Comparison of ENCODE assay signal across 1 cellular context in the genomic region with DNA sequence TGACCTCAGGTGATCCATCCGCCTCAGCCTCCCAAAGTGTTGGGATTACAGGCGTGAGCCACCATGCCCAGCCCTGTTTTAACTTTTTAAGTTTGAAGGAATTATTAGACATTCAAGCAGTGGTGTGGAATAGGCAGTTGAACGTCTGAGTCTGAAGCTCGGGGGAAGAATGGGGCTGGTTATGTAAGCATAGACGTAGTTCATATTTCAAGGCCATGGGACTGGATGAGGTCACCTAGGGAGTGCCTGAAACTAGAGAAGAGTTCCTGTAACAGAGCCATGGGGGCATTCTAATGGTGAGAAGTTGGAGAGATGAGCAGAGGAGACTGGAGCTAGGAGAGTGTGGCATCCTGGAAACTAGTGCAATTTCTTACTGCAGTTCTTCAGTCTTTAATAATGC.
A peak's percentile ranks its signal among the peaks of the same experiment; 100 is the strongest.
TF ChIP-seq lines count a peak whose summit lies in the region.

No MANE protein-coding gene starts in this region.

TF ChIP-seq in HEK293, 187 proteins besides CTCF, POLR2A, EP300 and RAD21 (continued from another document and continues in another):
- TF ChIP-seq, protein P1, sequence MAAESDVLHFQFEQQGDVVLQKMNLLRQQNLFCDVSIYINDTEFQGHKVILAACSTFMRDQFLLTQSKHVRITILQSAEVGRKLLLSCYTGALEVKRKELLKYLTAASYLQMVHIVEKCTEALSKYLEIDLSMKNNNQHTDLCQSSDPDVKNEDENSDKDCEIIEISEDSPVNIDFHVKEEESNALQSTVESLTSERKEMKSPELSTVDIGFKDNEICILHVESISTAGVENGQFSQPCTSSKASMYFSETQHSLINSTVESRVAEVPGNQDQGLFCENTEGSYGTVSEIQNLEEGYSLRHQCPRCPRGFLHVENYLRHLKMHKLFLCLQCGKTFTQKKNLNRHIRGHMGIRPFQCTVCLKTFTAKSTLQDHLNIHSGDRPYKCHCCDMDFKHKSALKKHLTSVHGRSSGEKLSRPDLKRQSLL (tag by site-specific recombination; IDR thresholded peaks at IDR 0.05) = no peak; the same call in 1 of the 2 replicates
- TF ChIP-seq ZNF394 (tag by site-specific recombination; IDR thresholded peaks at IDR 0.05; ENCODE audit: borderline replicate concordance) (peak; percentile 43; the same call in 1 of the 2 replicates), KLF10 (tag by site-specific recombination; IDR thresholded peaks at IDR 0.05) (no peak), ZNF473 (tag by site-specific recombination; IDR thresholded peaks at IDR 0.05) (no peak), ZNF112 (tag by site-specific recombination; IDR thresholded peaks at IDR 0.05) (no peak), ZNF157 (tag by site-specific recombination; IDR thresholded peaks at IDR 0.05) (no peak), HOXA7 (CRISPR knock-in tag; IDR thresholded peaks at IDR 0.05; ENCODE audit: borderline replicate concordance) (no peak), ZNF555 (tag by site-specific recombination; conservative IDR thresholded peaks at IDR 0.05) (no peak), KLF7 (tag by site-specific recombination; IDR thresholded peaks at IDR 0.05; ENCODE audit: borderline replicate concordance) (no peak), HOXD13 (CRISPR knock-in tag; IDR thresholded peaks at IDR 0.05; ENCODE audit: borderline replicate concordance) (no peak), ZNF354C (tag by site-specific recombination; IDR thresholded peaks at IDR 0.05; ENCODE audit: borderline replicate concordance, low read depth) (no peak), BCL11A (tag by site-specific recombination; IDR thresholded peaks at IDR 0.05; ENCODE audit: low read depth) (peak; percentile 59; the same call in 1 of the 2 replicates), ZBTB17 (tag by site-specific recombination; IDR thresholded peaks at IDR 0.05) (peak; percentile 88), ZNF366 (tag by site-specific recombination; conservative IDR thresholded peaks at IDR 0.05) (peak; percentile 65), ZNF426 (tag by site-specific recombination; IDR thresholded peaks at IDR 0.05) (no peak), ZFP3 (tag by site-specific recombination; IDR thresholded peaks at IDR 0.05; ENCODE audit: low read depth) (no peak), ZNF585B (tag by site-specific recombination; IDR thresholded peaks at IDR 0.05) (no peak), KLF16 (tag by site-specific recombination; IDR thresholded peaks at IDR 0.05) (no peak), ZNF561 (tag by site-specific recombination; IDR thresholded peaks at IDR 0.05; ENCODE audit: borderline replicate concordance) (no peak), ZNF140 (tag by site-specific recombination; IDR thresholded peaks at IDR 0.05) (no peak), RBAK (tag by site-specific recombination; IDR thresholded peaks at IDR 0.05) (no peak), ZNF530 (tag by site-specific recombination; IDR thresholded peaks at IDR 0.05; ENCODE audit: low read depth) (no peak), ZNF23 (tag by site-specific recombination; IDR thresholded peaks at IDR 0.05; ENCODE audit: borderline replicate concordance) (no peak), WT1 (tag by site-specific recombination; IDR thresholded peaks at IDR 0.05) (peak; percentile 92), ZBTB21 (tag by site-specific recombination; IDR thresholded peaks at IDR 0.05) (peak; percentile 60; the same call in 1 of the 2 replicates), TCF7L2 (IDR thresholded peaks at IDR 0.05; ENCODE audit: borderline replicate concordance, low read depth, low read length) (no peak), ZNF274 (IDR thresholded peaks at IDR 0.05; ENCODE audit: low read length) (no peak), ZNF274 (tag by site-specific recombination; IDR thresholded peaks at IDR 0.05; ENCODE audit: borderline replicate concordance) (no peak)
- TF ChIP-seq, protein P2, sequence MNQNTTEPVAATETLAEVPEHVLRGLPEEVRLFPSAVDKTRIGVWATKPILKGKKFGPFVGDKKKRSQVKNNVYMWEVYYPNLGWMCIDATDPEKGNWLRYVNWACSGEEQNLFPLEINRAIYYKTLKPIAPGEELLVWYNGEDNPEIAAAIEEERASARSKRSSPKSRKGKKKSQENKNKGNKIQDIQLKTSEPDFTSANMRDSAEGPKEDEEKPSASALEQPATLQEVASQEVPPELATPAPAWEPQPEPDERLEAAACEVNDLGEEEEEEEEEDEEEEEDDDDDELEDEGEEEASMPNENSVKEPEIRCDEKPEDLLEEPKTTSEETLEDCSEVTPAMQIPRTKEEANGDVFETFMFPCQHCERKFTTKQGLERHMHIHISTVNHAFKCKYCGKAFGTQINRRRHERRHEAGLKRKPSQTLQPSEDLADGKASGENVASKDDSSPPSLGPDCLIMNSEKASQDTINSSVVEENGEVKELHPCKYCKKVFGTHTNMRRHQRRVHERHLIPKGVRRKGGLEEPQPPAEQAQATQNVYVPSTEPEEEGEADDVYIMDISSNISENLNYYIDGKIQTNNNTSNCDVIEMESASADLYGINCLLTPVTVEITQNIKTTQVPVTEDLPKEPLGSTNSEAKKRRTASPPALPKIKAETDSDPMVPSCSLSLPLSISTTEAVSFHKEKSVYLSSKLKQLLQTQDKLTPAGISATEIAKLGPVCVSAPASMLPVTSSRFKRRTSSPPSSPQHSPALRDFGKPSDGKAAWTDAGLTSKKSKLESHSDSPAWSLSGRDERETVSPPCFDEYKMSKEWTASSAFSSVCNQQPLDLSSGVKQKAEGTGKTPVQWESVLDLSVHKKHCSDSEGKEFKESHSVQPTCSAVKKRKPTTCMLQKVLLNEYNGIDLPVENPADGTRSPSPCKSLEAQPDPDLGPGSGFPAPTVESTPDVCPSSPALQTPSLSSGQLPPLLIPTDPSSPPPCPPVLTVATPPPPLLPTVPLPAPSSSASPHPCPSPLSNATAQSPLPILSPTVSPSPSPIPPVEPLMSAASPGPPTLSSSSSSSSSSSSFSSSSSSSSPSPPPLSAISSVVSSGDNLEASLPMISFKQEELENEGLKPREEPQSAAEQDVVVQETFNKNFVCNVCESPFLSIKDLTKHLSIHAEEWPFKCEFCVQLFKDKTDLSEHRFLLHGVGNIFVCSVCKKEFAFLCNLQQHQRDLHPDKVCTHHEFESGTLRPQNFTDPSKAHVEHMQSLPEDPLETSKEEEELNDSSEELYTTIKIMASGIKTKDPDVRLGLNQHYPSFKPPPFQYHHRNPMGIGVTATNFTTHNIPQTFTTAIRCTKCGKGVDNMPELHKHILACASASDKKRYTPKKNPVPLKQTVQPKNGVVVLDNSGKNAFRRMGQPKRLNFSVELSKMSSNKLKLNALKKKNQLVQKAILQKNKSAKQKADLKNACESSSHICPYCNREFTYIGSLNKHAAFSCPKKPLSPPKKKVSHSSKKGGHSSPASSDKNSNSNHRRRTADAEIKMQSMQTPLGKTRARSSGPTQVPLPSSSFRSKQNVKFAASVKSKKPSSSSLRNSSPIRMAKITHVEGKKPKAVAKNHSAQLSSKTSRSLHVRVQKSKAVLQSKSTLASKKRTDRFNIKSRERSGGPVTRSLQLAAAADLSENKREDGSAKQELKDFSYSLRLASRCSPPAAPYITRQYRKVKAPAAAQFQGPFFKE (tag by site-specific recombination; IDR thresholded peaks at IDR 0.05; ENCODE audit: borderline replicate concordance) = no peak
- TF ChIP-seq, protein P3, sequence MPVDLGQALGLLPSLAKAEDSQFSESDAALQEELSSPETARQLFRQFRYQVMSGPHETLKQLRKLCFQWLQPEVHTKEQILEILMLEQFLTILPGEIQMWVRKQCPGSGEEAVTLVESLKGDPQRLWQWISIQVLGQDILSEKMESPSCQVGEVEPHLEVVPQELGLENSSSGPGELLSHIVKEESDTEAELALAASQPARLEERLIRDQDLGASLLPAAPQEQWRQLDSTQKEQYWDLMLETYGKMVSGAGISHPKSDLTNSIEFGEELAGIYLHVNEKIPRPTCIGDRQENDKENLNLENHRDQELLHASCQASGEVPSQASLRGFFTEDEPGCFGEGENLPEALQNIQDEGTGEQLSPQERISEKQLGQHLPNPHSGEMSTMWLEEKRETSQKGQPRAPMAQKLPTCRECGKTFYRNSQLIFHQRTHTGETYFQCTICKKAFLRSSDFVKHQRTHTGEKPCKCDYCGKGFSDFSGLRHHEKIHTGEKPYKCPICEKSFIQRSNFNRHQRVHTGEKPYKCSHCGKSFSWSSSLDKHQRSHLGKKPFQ (tag by site-specific recombination; IDR thresholded peaks at IDR 0.05) = no peak
- TF ChIP-seq, protein P4, sequence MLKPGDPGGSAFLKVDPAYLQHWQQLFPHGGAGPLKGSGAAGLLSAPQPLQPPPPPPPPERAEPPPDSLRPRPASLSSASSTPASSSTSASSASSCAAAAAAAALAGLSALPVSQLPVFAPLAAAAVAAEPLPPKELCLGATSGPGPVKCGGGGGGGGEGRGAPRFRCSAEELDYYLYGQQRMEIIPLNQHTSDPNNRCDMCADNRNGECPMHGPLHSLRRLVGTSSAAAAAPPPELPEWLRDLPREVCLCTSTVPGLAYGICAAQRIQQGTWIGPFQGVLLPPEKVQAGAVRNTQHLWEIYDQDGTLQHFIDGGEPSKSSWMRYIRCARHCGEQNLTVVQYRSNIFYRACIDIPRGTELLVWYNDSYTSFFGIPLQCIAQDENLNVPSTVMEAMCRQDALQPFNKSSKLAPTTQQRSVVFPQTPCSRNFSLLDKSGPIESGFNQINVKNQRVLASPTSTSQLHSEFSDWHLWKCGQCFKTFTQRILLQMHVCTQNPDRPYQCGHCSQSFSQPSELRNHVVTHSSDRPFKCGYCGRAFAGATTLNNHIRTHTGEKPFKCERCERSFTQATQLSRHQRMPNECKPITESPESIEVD (tag by site-specific recombination; IDR thresholded peaks at IDR 0.05) = no peak
- TF ChIP-seq, protein P5, sequence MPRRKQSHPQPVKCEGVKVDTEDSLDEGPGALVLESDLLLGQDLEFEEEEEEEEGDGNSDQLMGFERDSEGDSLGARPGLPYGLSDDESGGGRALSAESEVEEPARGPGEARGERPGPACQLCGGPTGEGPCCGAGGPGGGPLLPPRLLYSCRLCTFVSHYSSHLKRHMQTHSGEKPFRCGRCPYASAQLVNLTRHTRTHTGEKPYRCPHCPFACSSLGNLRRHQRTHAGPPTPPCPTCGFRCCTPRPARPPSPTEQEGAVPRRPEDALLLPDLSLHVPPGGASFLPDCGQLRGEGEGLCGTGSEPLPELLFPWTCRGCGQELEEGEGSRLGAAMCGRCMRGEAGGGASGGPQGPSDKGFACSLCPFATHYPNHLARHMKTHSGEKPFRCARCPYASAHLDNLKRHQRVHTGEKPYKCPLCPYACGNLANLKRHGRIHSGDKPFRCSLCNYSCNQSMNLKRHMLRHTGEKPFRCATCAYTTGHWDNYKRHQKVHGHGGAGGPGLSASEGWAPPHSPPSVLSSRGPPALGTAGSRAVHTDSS (tag by site-specific recombination; IDR thresholded peaks at IDR 0.05) = no peak
- TF ChIP-seq, protein P6, sequence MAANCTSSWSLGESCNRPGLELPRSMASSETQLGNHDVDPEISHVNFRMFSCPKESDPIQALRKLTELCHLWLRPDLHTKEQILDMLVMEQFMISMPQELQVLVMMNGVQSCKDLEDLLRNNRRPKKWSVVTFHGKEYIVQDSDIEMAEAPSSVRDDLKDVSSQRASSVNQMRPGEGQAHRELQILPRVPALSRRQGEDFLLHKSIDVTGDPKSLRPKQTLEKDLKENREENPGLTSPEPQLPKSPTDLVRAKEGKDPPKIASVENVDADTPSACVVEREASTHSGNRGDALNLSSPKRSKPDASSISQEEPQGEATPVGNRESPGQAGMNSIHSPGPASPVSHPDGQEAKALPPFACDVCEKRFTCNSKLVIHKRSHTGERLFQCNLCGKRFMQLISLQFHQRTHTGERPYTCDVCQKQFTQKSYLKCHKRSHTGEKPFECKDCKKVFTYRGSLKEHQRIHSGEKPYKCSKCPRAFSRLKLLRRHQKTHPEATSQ (tag by site-specific recombination; IDR thresholded peaks at IDR 0.05) = no peak
- TF ChIP-seq, protein P7, sequence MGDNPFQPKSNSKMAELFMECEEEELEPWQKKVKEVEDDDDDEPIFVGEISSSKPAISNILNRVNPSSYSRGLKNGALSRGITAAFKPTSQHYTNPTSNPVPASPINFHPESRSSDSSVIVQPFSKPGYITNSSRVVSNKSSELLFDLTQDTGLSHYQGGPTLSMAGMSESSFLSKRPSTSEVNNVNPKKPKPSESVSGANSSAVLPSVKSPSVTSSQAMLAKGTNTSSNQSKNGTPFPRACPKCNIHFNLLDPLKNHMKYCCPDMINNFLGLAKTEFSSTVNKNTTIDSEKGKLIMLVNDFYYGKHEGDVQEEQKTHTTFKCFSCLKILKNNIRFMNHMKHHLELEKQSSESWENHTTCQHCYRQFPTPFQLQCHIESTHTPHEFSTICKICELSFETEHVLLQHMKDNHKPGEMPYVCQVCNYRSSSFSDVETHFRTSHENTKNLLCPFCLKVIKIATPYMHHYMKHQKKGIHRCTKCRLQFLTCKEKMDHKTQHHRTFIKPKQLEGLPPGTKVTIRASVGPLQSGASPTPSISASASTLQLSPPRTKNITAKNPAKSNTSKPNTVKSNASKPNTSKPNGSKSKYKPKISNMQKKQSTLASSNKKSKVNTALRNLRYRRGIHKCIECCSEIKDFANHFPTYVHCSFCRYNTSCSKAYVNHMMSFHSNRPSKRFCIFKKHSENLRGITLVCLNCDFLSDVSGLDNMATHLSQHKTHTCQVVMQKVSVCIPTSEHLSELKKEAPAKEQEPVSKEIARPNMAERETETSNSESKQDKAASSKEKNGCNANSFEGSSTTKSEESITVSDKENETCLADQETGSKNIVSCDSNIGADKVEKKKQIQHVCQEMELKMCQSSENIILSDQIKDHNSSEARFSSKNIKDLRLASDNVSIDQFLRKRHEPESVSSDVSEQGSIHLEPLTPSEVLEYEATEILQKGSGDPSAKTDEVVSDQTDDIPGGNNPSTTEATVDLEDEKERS (tag by site-specific recombination; IDR thresholded peaks at IDR 0.05) = no peak
- TF ChIP-seq, protein P8, sequence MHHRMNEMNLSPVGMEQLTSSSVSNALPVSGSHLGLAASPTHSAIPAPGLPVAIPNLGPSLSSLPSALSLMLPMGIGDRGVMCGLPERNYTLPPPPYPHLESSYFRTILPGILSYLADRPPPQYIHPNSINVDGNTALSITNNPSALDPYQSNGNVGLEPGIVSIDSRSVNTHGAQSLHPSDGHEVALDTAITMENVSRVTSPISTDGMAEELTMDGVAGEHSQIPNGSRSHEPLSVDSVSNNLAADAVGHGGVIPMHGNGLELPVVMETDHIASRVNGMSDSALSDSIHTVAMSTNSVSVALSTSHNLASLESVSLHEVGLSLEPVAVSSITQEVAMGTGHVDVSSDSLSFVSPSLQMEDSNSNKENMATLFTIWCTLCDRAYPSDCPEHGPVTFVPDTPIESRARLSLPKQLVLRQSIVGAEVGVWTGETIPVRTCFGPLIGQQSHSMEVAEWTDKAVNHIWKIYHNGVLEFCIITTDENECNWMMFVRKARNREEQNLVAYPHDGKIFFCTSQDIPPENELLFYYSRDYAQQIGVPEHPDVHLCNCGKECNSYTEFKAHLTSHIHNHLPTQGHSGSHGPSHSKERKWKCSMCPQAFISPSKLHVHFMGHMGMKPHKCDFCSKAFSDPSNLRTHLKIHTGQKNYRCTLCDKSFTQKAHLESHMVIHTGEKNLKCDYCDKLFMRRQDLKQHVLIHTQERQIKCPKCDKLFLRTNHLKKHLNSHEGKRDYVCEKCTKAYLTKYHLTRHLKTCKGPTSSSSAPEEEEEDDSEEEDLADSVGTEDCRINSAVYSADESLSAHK (tag by site-specific recombination; IDR thresholded peaks at IDR 0.05) = no peak
- TF ChIP-seq, protein P9, sequence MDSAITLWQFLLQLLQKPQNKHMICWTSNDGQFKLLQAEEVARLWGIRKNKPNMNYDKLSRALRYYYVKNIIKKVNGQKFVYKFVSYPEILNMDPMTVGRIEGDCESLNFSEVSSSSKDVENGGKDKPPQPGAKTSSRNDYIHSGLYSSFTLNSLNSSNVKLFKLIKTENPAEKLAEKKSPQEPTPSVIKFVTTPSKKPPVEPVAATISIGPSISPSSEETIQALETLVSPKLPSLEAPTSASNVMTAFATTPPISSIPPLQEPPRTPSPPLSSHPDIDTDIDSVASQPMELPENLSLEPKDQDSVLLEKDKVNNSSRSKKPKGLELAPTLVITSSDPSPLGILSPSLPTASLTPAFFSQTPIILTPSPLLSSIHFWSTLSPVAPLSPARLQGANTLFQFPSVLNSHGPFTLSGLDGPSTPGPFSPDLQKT (IDR thresholded peaks at IDR 0.05; ENCODE audit: borderline replicate concordance, low read depth, low read length) = no peak
